ENCODE assay signal across 21 cellular contexts in the genomic region with DNA sequence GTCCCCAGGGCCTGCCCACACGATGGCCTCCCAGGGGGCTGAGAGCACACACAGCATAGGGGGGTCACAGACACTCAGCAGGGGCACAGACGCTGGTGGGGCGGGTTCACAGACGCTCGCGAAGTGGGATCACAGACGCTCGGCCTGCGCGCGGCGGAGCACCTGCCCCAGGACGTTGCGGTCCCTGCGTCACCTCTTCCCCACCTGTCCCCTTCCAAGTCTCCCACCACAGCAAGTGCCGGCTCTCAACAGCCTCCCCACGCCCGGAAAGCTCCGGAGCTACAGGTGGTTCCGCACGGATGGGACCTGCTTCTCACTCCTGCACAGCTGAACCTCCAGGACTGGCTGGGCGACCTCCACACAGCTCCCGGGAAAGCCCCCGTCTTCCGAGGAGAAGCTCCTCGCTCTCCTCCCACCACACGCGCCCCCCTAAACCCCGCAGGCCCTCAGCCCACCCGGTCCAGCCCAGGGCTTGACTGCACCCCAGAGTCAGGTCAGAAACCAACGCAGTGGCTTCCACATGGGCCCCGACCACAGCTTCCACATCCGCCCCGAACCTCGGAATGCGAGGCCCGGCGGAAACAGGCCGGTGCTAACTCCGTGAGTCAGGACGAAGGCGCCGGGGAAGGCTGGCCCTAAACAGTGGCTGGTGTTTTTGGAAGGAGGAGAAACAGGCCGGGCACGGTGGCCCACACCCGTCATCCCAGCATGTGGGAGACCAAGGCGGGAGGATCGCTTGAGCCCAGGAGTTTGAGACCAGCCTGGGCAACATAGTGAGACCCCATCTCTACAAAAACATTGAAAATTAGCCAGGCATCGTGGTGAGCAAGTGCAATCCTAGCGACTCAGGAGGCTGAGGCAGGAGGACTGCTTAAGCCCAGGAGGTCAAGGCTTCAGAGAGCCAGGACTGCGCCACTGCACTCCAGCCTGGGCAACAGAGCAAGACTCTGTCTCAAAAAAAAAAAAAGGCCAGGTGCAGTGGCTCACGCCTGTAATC. TPM values are rescaled to one million over a fixed set of nuclear protein-coding genes. Genes with fewer than 3 reads are reported as not detected.
A peak's percentile ranks its signal among the peaks of the same experiment; 100 is the strongest.
DNase-seq lines count a peak whose midpoint lies in the region; ATAC-seq and TF ChIP-seq lines count a peak whose summit lies in the region.
"Had no signal": no experiment of that assay in that cellular context is flagged by ENCODE, and none has a peak within 500 bp of the region (broad histone marks: within the 10 kb centered on the region; RNA-seq: fewer than 3 reads in every experiment).

No MANE protein-coding gene starts in this region.

- H3K9me3 Mint-ChIP-seq in activated CD8-positive, alpha-beta memory T cell treated with anti-CD3 and anti-CD28 coated beads, Interleukin-2, amount 10 ng/mL, durations not matched to agents 7 days and 5 days (ENCODE audit: low read depth), result no peaks in the 10 kb centered on the region
- no peaks in the 10 kb centered on the region for H3K9me3 Mint-ChIP-seq in stimulated activated memory B cell treated with anti-CD40 and anti-IgM and Interleukin-4, amounts not matched to agents 10 μg/mL and 1 μg/mL and 100 μg/mL, for 72 hours

- TF ChIP-seq CTCF in NB4 (IDR thresholded peaks at IDR 0.05; ENCODE audit: low read depth, low read length), result no peak

- no peak overlapping the region for H3K27ac Mint-ChIP-seq in activated CD8-positive, alpha-beta memory T cell treated with anti-CD3 and anti-CD28 coated beads, Interleukin-2, amount 10 ng/mL, durations not matched to agents 7 days and 5 days
- peak overlapping the region; percentile 60 for H3K27ac Mint-ChIP-seq in stimulated activated memory B cell treated with anti-CD40 and anti-IgM and Interleukin-4, amounts not matched to agents 10 μg/mL and 1 μg/mL and 100 μg/mL, for 72 hours
- H3K27ac Mint-ChIP-seq: B cell, H9 had no signal

- peaks cover 6% of the 10 kb centered on the region for H3K4me1 Mint-ChIP-seq in activated CD8-positive, alpha-beta memory T cell treated with anti-CD3 and anti-CD28 coated beads, Interleukin-2, amount 10 ng/mL, durations not matched to agents 7 days and 5 days
- H3K4me1 Mint-ChIP-seq in stimulated activated memory B cell treated with anti-CD40 and anti-IgM and Interleukin-4, amounts not matched to agents 10 μg/mL and 1 μg/mL and 100 μg/mL, for 72 hours, result peaks cover 28% of the 10 kb centered on the region

- peak; percentile 30 for ATAC-seq in activated CD8-positive, alpha-beta memory T cell treated with anti-CD3 and anti-CD28 coated beads, Interleukin-2, amount 10 ng/mL, durations not matched to agents 7 days and 5 days
- no peak for ATAC-seq in stimulated activated memory B cell treated with anti-CD40 and anti-IgM and Interleukin-4, amounts not matched to agents 10 μg/mL and 1 μg/mL and 100 μg/mL, for 72 hours
- no peak for ATAC-seq in HG03280 (IDR thresholded peaks at IDR 0.05; ENCODE audit: unreplicated experiment)

- CTCF ChIA-PET in activated CD8-positive, alpha-beta memory T cell treated with anti-CD3 and anti-CD28 coated beads, Interleukin-2, amount 10 ng/mL, durations not matched to agents 7 days and 5 days (lab: Charles Lee), result interaction anchor here (0.8 kb wide), 1 partner anchor 53 kb away, joined by 3 read pairs; no protein-coding TSS in a partner anchor

- no peak overlapping the region for H3K4me3 Mint-ChIP-seq in activated CD8-positive, alpha-beta memory T cell treated with anti-CD3 and anti-CD28 coated beads, Interleukin-2, amount 10 ng/mL, durations not matched to agents 7 days and 5 days
- no peak overlapping the region for H3K4me3 Mint-ChIP-seq in stimulated activated memory B cell treated with anti-CD40 and anti-IgM and Interleukin-4, amounts not matched to agents 10 μg/mL and 1 μg/mL and 100 μg/mL, for 72 hours
- H3K4me3 Mint-ChIP-seq: B cell, H9 had no signal

- no peak overlapping the region for H3K4me3 ChIP-seq in NB4 (ENCODE audit: low read depth, low read length)
- H3K4me3 ChIP-seq: GM12878, PC-9, SJCRH30 had no signal

- no peak for DNase-seq in activated CD8-positive, alpha-beta memory T cell treated with anti-CD3 and anti-CD28 coated beads, Interleukin-2, amount 10 ng/mL, durations not matched to agents 7 days and 5 days
- no peak for DNase-seq in activated CD8-positive, alpha-beta memory T cell treated with anti-CD3 and anti-CD28 coated beads, Interleukin-2, amount 50 U/mL, for 48 hours
- DNase-seq in NB4 (ENCODE audit: low read depth) (peak; percentile 0), iPS-NIHi11 (ENCODE audit: low spot score) (peak; percentile 14), T1000 (lab: John Stamatoyannopoulos, UW) (no peak)
- no peak for DNase-seq in stimulated activated naive CD4-positive, alpha-beta T cell (lab: John Stamatoyannopoulos, UW)
- DNase-seq: COR-L47, GDM1, H9, MM.1S, NCI-H1105, NCI-H1694, NCI-H2081 treated with DMSO at 0.1 percent for 48 hours, NCI-H510A, NCI-H774, PC-9, SJCRH30 had no signal

- no peak for TF ChIP-seq POLR2A in NB4 (IDR thresholded peaks at IDR 0.05; ENCODE audit: extremely low read depth, insufficient read length)

- H3K27me3 Mint-ChIP-seq in activated CD8-positive, alpha-beta memory T cell treated with anti-CD3 and anti-CD28 coated beads, Interleukin-2, amount 10 ng/mL, durations not matched to agents 7 days and 5 days, result no peaks in the 10 kb centered on the region
- H3K27me3 Mint-ChIP-seq in stimulated activated memory B cell treated with anti-CD40 and anti-IgM and Interleukin-4, amounts not matched to agents 10 μg/mL and 1 μg/mL and 100 μg/mL, for 72 hours, result no peaks in the 10 kb centered on the region
- H3K27me3 Mint-ChIP-seq: B cell had no signal

- H3K36me3 Mint-ChIP-seq in activated CD8-positive, alpha-beta memory T cell treated with anti-CD3 and anti-CD28 coated beads, Interleukin-2, amount 10 ng/mL, durations not matched to agents 7 days and 5 days, result peaks cover 24% of the 10 kb centered on the region
- peaks cover 36% of the 10 kb centered on the region for H3K36me3 Mint-ChIP-seq in stimulated activated memory B cell treated with anti-CD40 and anti-IgM and Interleukin-4, amounts not matched to agents 10 μg/mL and 1 μg/mL and 100 μg/mL, for 72 hours

RNA-seq across cellular contexts. Expression of a gene that starts 16.5 kb away (rescaled TPM):
- total RNA-seq in activated CD8-positive, alpha-beta memory T cell treated with anti-CD3 and anti-CD28 coated beads, Interleukin-2, amount 10 ng/mL, durations not matched to agents 7 days and 5 days, result 10 to 100 TPM; 37.4 to 52.7 TPM

RNA-seq across cellular contexts. Expression of a gene that starts 52.0 kb away (rescaled TPM):
- 100 to 1,000 TPM; 196 to 201 TPM for total RNA-seq in activated CD8-positive, alpha-beta memory T cell treated with anti-CD3 and anti-CD28 coated beads, Interleukin-2, amount 10 ng/mL, durations not matched to agents 7 days and 5 days

RNA-seq across cellular contexts. Expression of a gene that starts 58.0 kb away (rescaled TPM):
- total RNA-seq in activated CD8-positive, alpha-beta memory T cell treated with anti-CD3 and anti-CD28 coated beads, Interleukin-2, amount 10 ng/mL, durations not matched to agents 7 days and 5 days, result 100 to 1,000 TPM; 114 to 129 TPM

Comparison
In these comparisons a context has a peak if more than half of its experiments do, and no peak if none do; other contexts are left out.
1. DNase-seq: peak in NB4 (single experiment) and iPS-NIHi11 (single experiment); none in activated CD8-positive, alpha-beta memory T cell treated with anti-CD3 and anti-CD28 coated beads, Interleukin-2, amount 10 ng/mL, durations not matched to agents 7 days and 5 days (single experiment), activated CD8-positive, alpha-beta memory T cell treated with anti-CD3 and anti-CD28 coated beads, Interleukin-2, amount 50 U/mL, for 48 hours (single experiment), T1000 (single experiment) and stimulated activated naive CD4-positive, alpha-beta T cell (0 of 6).